8 cellular contexts compared by ENCODE assay signal in genomic region chr19:6373096-6373812, GRCh38. TPM values are rescaled to one million over a fixed set of nuclear protein-coding genes. Genes with fewer than 3 reads are reported as not detected.
DNase-seq lines count a peak whose midpoint lies in the region; ATAC-seq and TF ChIP-seq lines count a peak whose summit lies in the region.

No MANE protein-coding gene starts in this region.

- H2AFZ ChIP-seq in Loucy (ENCODE audit: low read length): peak overlapping the region; percentile 85

- peaks cover 12% of the 10 kb centered on the region for H4K20me1 ChIP-seq in Loucy (ENCODE audit: insufficient read depth, low read length, poor library complexity, severe bottlenecking)

- TF ChIP-seq CTCF in Loucy (conservative IDR thresholded peaks at IDR 0.05; ENCODE audit: low read length) (no peak), fibroblast of mammary gland (conservative IDR thresholded peaks at IDR 0.05; ENCODE audit: control insufficient read depth, insufficient read depth, low read depth, low read length) (no peak), natural killer cell (IDR thresholded peaks at IDR 0.05) (no peak)

- H3F3A ChIP-seq in Loucy (ENCODE audit: low read depth): peaks cover 3% of the 10 kb centered on the region; the same call in 1 of the 2 replicates

- ATAC-seq in activated T-helper 17 cell treated with anti-CD3 and anti-CD28 coated beads, Interleukin-2, amount 50 U/mL, for 72 hours (replicated peaks): peak; percentile 75
- peak; percentile 72 to 89 (median 72) for ATAC-seq in natural killer cell
- ATAC-seq in stimulated activated memory B cell treated with anti-CD40 and anti-IgM and Interleukin-4, amounts not matched to agents 10 μg/mL and 1 μg/mL and 100 μg/mL, for 72 hours: peak; percentile 87

- H3K27me3 Mint-ChIP-seq in activated T-helper 17 cell treated with anti-CD3 and anti-CD28 coated beads, Interleukin-2, amount 50 U/mL, for 72 hours: no peaks in the 10 kb centered on the region
- H3K27me3 Mint-ChIP-seq in natural killer cell (ENCODE audit: low read depth in 2 of 2): no peaks in the 10 kb centered on the region
- H3K27me3 Mint-ChIP-seq in stimulated activated memory B cell treated with anti-CD40 and anti-IgM and Interleukin-4, amounts not matched to agents 10 μg/mL and 1 μg/mL and 100 μg/mL, for 72 hours: no peaks in the 10 kb centered on the region

- peak overlapping the region; percentile 95 for H3K9ac ChIP-seq in Loucy (ENCODE audit: low read depth, low read length, poor library complexity, severe bottlenecking)

- H3K4me3 ChIP-seq in H7 (ENCODE audit: insufficient read depth, low read depth, low read length) (peak overlapping the region; percentile 95), Loucy (ENCODE audit: low read length, poor library complexity, severe bottlenecking) (peak overlapping the region; percentile 85), fibroblast of mammary gland (ENCODE audit: control insufficient read depth, low read depth, low read length) (peak overlapping the region; percentile 63)

- peaks cover 13% of the 10 kb centered on the region for H3K4me1 Mint-ChIP-seq in activated T-helper 17 cell treated with anti-CD3 and anti-CD28 coated beads, Interleukin-2, amount 50 U/mL, for 72 hours
- H3K4me1 Mint-ChIP-seq in natural killer cell: peaks cover 15 to 25% of the 10 kb centered on the region in 2 donors
- peaks cover 23% of the 10 kb centered on the region for H3K4me1 Mint-ChIP-seq in stimulated activated memory B cell treated with anti-CD40 and anti-IgM and Interleukin-4, amounts not matched to agents 10 μg/mL and 1 μg/mL and 100 μg/mL, for 72 hours

- peaks cover 21% of the 10 kb centered on the region for H3K36me3 Mint-ChIP-seq in activated T-helper 17 cell treated with anti-CD3 and anti-CD28 coated beads, Interleukin-2, amount 50 U/mL, for 72 hours (ENCODE audit: low read depth)
- H3K36me3 Mint-ChIP-seq in natural killer cell: no peaks in the 10 kb centered on the region
- peaks cover 13% of the 10 kb centered on the region for H3K36me3 Mint-ChIP-seq in stimulated activated memory B cell treated with anti-CD40 and anti-IgM and Interleukin-4, amounts not matched to agents 10 μg/mL and 1 μg/mL and 100 μg/mL, for 72 hours

- H3K79me2 ChIP-seq in Loucy (ENCODE audit: insufficient read depth, low read length): no peaks in the 10 kb centered on the region

- H3K36me3 ChIP-seq in H7 (replicated peaks; ENCODE audit: control insufficient read depth, insufficient read depth, low read length): 0 out of 2 replicates have a peak, but pooled peaks cover 2% of the 10 kb centered on the region
- H3K36me3 ChIP-seq in Loucy (ENCODE audit: insufficient read depth, low read length): peaks cover 4% of the 10 kb centered on the region; the same call in 1 of the 2 replicates

- DNase-seq in DMS53 (lab: John Stamatoyannopoulos, UW) (peak; percentile 96), H7 (peak; percentile 98), RPMI8226 (peak; percentile 98), fibroblast of mammary gland (ENCODE audit: low read depth) (peak; percentile 97), natural killer cell (peak; percentile 96)

- peaks cover 6% of the 10 kb centered on the region for H3K4me1 ChIP-seq in Loucy (ENCODE audit: insufficient read depth, low read length, poor library complexity, severe bottlenecking)

- no peaks in the 10 kb centered on the region for H3K9me2 ChIP-seq in Loucy (replicated peaks; ENCODE audit: low read depth, low read length)

- H3K27me3 ChIP-seq in H7 (ENCODE audit: control insufficient read depth, insufficient read depth, low read length) (no peaks in the 10 kb centered on the region), Loucy (ENCODE audit: insufficient read depth, low read length, poor library complexity, severe bottlenecking) (no peaks in the 10 kb centered on the region)

- peak overlapping the region; percentile 96 for H3K4me2 ChIP-seq in Loucy (ENCODE audit: low read depth, low read length, poor library complexity, severe bottlenecking)

- peak overlapping the region; percentile 84 for H3K27ac Mint-ChIP-seq in activated T-helper 17 cell treated with anti-CD3 and anti-CD28 coated beads, Interleukin-2, amount 50 U/mL, for 72 hours
- peak overlapping the region; percentile 88 to 97 for H3K27ac Mint-ChIP-seq in natural killer cell
- peak overlapping the region; percentile 97 for H3K27ac Mint-ChIP-seq in stimulated activated memory B cell treated with anti-CD40 and anti-IgM and Interleukin-4, amounts not matched to agents 10 μg/mL and 1 μg/mL and 100 μg/mL, for 72 hours

- no peaks in the 10 kb centered on the region for H3K9me3 Mint-ChIP-seq in activated T-helper 17 cell treated with anti-CD3 and anti-CD28 coated beads, Interleukin-2, amount 50 U/mL, for 72 hours
- no peaks in the 10 kb centered on the region for H3K9me3 Mint-ChIP-seq in natural killer cell
- H3K9me3 Mint-ChIP-seq in stimulated activated memory B cell treated with anti-CD40 and anti-IgM and Interleukin-4, amounts not matched to agents 10 μg/mL and 1 μg/mL and 100 μg/mL, for 72 hours: no peaks in the 10 kb centered on the region

- H3K9me3 ChIP-seq in Loucy (ENCODE audit: insufficient read depth, low read depth, low read length): no peaks in the 10 kb centered on the region

- H3K4me3 Mint-ChIP-seq in activated T-helper 17 cell treated with anti-CD3 and anti-CD28 coated beads, Interleukin-2, amount 50 U/mL, for 72 hours: peak overlapping the region; percentile 78
- peak overlapping the region; percentile 91 for H3K4me3 Mint-ChIP-seq in natural killer cell
- H3K4me3 Mint-ChIP-seq in stimulated activated memory B cell treated with anti-CD40 and anti-IgM and Interleukin-4, amounts not matched to agents 10 μg/mL and 1 μg/mL and 100 μg/mL, for 72 hours: peak overlapping the region; percentile 88

- intact Hi-C loops in natural killer cell (cut with micrococcal nuclease): loop anchor here (1.0 to 2.0 kb wide), 2 partner anchors 20 to 468 kb away; partner anchors contain the start of genes GTF2F1 and VMAC

RNA-seq across cellular contexts. Expression of gene ALKBH7, which starts 0.7 kb away (rescaled TPM):
- 74.3 and 90.4 TPM in 2 replicates for total RNA-seq in H7 (2014; rRNA removed; shearing (Covaris generic))
- 10 to 100 TPM; 41.1 to 69.7 TPM for total RNA-seq in activated T-helper 17 cell treated with anti-CD3 and anti-CD28 coated beads, Interleukin-2, amount 50 U/mL, for 72 hours
- total RNA-seq in natural killer cell: 10 to 100 TPM; 23.7 to 30.4 (median 25.9) TPM

RNA-seq across cellular contexts. Expression of gene PSPN, which starts 2.5 kb away (rescaled TPM):
- 1.4 and 1.7 TPM in 2 replicates for total RNA-seq in H7 (2014; rRNA removed; shearing (Covaris generic))
- total RNA-seq in activated T-helper 17 cell treated with anti-CD3 and anti-CD28 coated beads, Interleukin-2, amount 50 U/mL, for 72 hours: 1 to 10 TPM; 1.9 to 2.8 TPM
- 1 to 10 TPM in 2 of 3 donors, under 1 TPM in 1; 0.82 to 1.1 (median 1.0) TPM for total RNA-seq in natural killer cell

RNA-seq across cellular contexts. Expression of gene CLPP, which starts 11.9 kb away (rescaled TPM):
- total RNA-seq in H7 (2014; rRNA removed; shearing (Covaris generic)): 90.1 and 95.6 TPM in 2 replicates
- total RNA-seq in activated T-helper 17 cell treated with anti-CD3 and anti-CD28 coated beads, Interleukin-2, amount 50 U/mL, for 72 hours: 100 to 1,000 TPM; 153 to 217 TPM
- 10 to 100 TPM; 40.8 to 61.4 (median 46.1) TPM for total RNA-seq in natural killer cell

RNA-seq across cellular contexts. Expression of gene GTF2F1, which starts 19.7 kb away (rescaled TPM):
- 53.6 and 59.9 TPM in 2 replicates for total RNA-seq in H7 (2014; rRNA removed; shearing (Covaris generic))
- 10 to 100 TPM; 53.8 to 56.1 TPM for total RNA-seq in activated T-helper 17 cell treated with anti-CD3 and anti-CD28 coated beads, Interleukin-2, amount 50 U/mL, for 72 hours
- 10 to 100 TPM; 56.6 to 63.9 (median 63.9) TPM for total RNA-seq in natural killer cell

RNA-seq across cellular contexts. Expression of gene ACER1, which starts 39.8 kb away (rescaled TPM):
- total RNA-seq in H7 (2014; rRNA removed; shearing (Covaris generic)): not detected in 2 replicates
- not detected for total RNA-seq in activated T-helper 17 cell treated with anti-CD3 and anti-CD28 coated beads, Interleukin-2, amount 50 U/mL, for 72 hours
- under 1 TPM in 2 of 3 donors, not detected in 1; 0.25 to 0.35 TPM for total RNA-seq in natural killer cell

Comparison
In these comparisons a context has a peak if more than half of its experiments do, and no peak if none do; other contexts are left out.
1. Peak in every context shown above with its lines: DNase-seq, ATAC-seq and H3K4me3 ChIP-seq.